In the genomic region with DNA sequence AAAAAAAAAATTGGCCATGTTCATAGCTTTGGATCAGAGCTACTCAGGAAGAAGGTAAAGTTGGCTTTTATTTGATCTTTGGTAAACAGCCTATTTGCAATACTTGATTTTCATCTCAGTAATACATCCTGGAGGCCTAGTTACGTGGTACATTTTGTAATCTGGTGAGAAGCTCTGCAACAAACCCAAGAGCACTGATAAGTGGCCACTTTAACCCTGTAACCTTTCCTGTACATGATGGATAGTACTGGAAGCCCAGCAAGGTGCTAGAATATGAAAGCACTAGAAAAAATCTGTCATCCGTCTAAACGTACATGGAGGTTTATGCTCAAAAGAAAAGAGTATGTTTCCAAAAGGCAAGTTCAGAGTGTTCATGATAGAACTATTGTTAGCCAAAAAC, we compare ENCODE assay signal across 21 cellular contexts.
"Had no signal": no experiment of that assay in that cellular context is flagged by ENCODE, and none has a peak within 500 bp of the region (broad histone marks: within the 10 kb centered on the region; RNA-seq: fewer than 3 reads in every experiment).

No MANE protein-coding gene starts in this region.

- H3K36me3 ChIP-seq: SJCRH30 had no signal

- ATAC-seq: Right ventricle myocardium inferior, SK-N-SH treated with all-trans-retinoic acid at 6 μM for 48 hours had no signal

- H3K4me3 ChIP-seq: SJCRH30 had no signal

- H3K27ac ChIP-seq: RWPE1, SJCRH30 had no signal

- H3K9me3 ChIP-seq: SJCRH30 had no signal

- FAIRE-seq: RCC 7860 had no signal

- DNase-seq: Karpas-422, KG1, MM.1S, NCI-H1092 treated with DMSO at 0.1 percent for 48 hours, NCI-H1436, NCI-H187, NCI-H2029, NCI-H2081 treated with DMSO at 0.1 percent for 48 hours, NCI-H2171, NCI-H226, NCI-H446, NCI-H510A, NCI-H524 treated with DMSO at 0.1 percent for 48 hours, NCI-H69, NCI-H774, SHP77 treated with DMSO at 0.1 percent for 48 hours, SJCRH30 had no signal

- H3K27me3 ChIP-seq: SJCRH30 had no signal
